Comparison of ENCODE assay signal across 1 cellular context in genomic region chr18:48990497-48991298, GRCh38.
TF ChIP-seq lines count a peak whose summit lies in the region.

No MANE protein-coding gene starts in this region.

TF ChIP-seq in HepG2, 621 proteins besides CTCF, POLR2A, EP300 and RAD21 (continued from another document):
- TF ChIP-seq ZNF646 (CRISPR knock-in tag; IDR thresholded peaks at IDR 0.05) = no peak
- no peak for TF ChIP-seq SMC3 (IDR thresholded peaks at IDR 0.05; ENCODE audit: low read length)
- no peak for TF ChIP-seq KLF13 (CRISPR knock-in tag; IDR thresholded peaks at IDR 0.05)
- TF ChIP-seq FOXA1 (IDR thresholded peaks at IDR 0.05) = no peak
- TF ChIP-seq FOXA1 (CRISPR knock-in tag; IDR thresholded peaks at IDR 0.05) = peak; percentile 38; the same call in 1 of the 2 replicates
